8 cellular contexts compared by ENCODE assay signal in the genomic region with DNA sequence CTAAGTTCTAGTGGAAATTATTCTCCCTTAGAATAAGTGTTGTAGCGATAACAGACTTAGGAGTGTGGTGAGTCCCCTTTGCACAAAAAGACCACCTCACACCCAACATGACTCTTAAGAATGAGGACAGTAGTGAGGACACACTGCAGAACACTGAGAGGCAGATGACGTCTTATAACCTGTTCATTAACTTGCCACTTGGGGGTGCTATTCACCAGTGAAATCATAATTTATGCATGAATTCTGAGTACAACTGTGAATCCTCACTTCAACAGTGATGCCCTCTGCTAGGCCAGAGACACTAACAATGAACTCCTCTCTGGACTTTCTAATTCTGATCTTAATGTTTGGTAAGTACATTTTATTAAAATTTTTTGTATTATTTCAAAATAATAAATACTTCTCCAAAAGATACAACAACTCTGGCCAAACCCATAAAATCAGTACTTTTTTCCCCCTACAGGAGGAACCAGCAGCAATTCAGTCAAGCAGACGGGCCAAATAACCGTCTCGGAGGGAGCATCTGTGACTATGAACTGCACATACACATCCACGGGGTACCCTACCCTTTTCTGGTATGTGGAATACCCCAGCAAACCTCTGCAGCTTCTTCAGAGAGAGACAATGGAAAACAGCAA.
A peak's percentile ranks its signal among the peaks of the same experiment; 100 is the strongest.
DNase-seq lines count a peak whose midpoint lies in the region; ATAC-seq and TF ChIP-seq lines count a peak whose summit lies in the region.

No MANE protein-coding gene starts in this region.

- no peaks in the 10 kb centered on the region for H3K27me3 ChIP-seq in kidney epithelial cell (ENCODE audit: control insufficient read depth, insufficient read depth, low read length)
- H3K27me3 ChIP-seq in transverse colon, result no peaks in the 10 kb centered on the region

- no peaks in the 10 kb centered on the region for H3K4me1 Mint-ChIP-seq in brain

- no peak overlapping the region for H3K27ac ChIP-seq in transverse colon

- no peaks in the 10 kb centered on the region for H3K4me1 ChIP-seq in transverse colon

- intact Hi-C loops in transverse colon (cut with DNase I; ENCODE audit: low total_unique reads), result loop anchor here (10.0 kb wide), 1 partner anchor 70 kb away; no protein-coding TSS in a partner anchor

- H3K9me3 ChIP-seq in transverse colon, result no peaks in the 10 kb centered on the region

- H3K4me3 ChIP-seq in kidney epithelial cell (ENCODE audit: low read depth, low read length), result no peak overlapping the region
- no peak overlapping the region for H3K4me3 ChIP-seq in transverse colon

- H3K36me3 ChIP-seq in kidney epithelial cell (ENCODE audit: control insufficient read depth, insufficient read depth, low read length), result no peaks in the 10 kb centered on the region
- no peaks in the 10 kb centered on the region for H3K36me3 ChIP-seq in transverse colon

- TF ChIP-seq CTCF in AG09319 (IDR thresholded peaks at IDR 0.05; ENCODE audit: low read depth, low read length), result peak; percentile 61
- peak; percentile 78 for TF ChIP-seq CTCF in GM12872 (IDR thresholded peaks at IDR 0.05; ENCODE audit: insufficient read depth, low read depth, low read length)
- TF ChIP-seq CTCF in brain (conservative IDR thresholded peaks at IDR 0.05), result peak; percentile 56 to 70
- TF ChIP-seq CTCF in kidney epithelial cell (IDR thresholded peaks at IDR 0.05; ENCODE audit: insufficient read depth, low read length, poor library complexity, severe bottlenecking), result peak; percentile 65
- peak; percentile 50 to 71 (median 62) for TF ChIP-seq CTCF in transverse colon (IDR thresholded peaks at IDR 0.05)

- in situ Hi-C loops in transverse colon (cut with MboI; ENCODE audit: low pct_ligation_motif_present in 1 of 4, low pct_unique_long_range_greater_than_20kb in 1 of 4, low sequenced_read_pairs in 3 of 4), result loop anchor here in 2 of 4 donors (25.0 kb wide), 1 partner anchor 148 kb away; no protein-coding TSS in a partner anchor

- no peak for TF ChIP-seq POLR2A in transverse colon (IDR thresholded peaks at IDR 0.05)

- no peaks in the 10 kb centered on the region for H3K9me3 Mint-ChIP-seq in brain

- H3K27me3 Mint-ChIP-seq in brain, result peaks cover 8% of the 10 kb centered on the region

- no peak for DNase-seq in AG09319 (ENCODE audit: extremely low read depth, low read depth)
- peak; percentile 44 for DNase-seq in NCI-H774 (lab: John Stamatoyannopoulos, UW)
- DNase-seq in kidney epithelial cell (ENCODE audit: low read depth), result no peak
- DNase-seq in transverse colon, result no peak
- no peak for DNase-seq in activated CD4-positive, CD25-positive, alpha-beta regulatory T cell (lab: John Stamatoyannopoulos, UW)

- no peak overlapping the region for H3K27ac Mint-ChIP-seq in brain

- TF ChIP-seq EP300 in transverse colon (IDR thresholded peaks at IDR 0.05; ENCODE audit: low read depth), result no peak

- H3K36me3 Mint-ChIP-seq in brain, result no peaks in the 10 kb centered on the region

- 37 to 49% methylated on average over 3 to 6 of the region's 6 CpGs for WGBS in transverse colon (ENCODE audit: low coverage in 1 of 2), 2 donors

- ATAC-seq in HG03095 (IDR thresholded peaks at IDR 0.05; ENCODE audit: unreplicated experiment), result peak; percentile 89

- H3K4me3 Mint-ChIP-seq in brain, result no peak overlapping the region
